In genomic region chr5:69091771-69092170, GRCh38 we compare ENCODE assay signal across 1 cellular context.
A peak's percentile ranks its signal among the peaks of the same experiment; 100 is the strongest.
TF ChIP-seq lines count a peak whose summit lies in the region.

No MANE protein-coding gene starts in this region.

TF ChIP-seq in K562, 482 proteins besides CTCF, POLR2A, EP300 and RAD21 (continued from another document and continues in another):
- TF ChIP-seq, protein P1, sequence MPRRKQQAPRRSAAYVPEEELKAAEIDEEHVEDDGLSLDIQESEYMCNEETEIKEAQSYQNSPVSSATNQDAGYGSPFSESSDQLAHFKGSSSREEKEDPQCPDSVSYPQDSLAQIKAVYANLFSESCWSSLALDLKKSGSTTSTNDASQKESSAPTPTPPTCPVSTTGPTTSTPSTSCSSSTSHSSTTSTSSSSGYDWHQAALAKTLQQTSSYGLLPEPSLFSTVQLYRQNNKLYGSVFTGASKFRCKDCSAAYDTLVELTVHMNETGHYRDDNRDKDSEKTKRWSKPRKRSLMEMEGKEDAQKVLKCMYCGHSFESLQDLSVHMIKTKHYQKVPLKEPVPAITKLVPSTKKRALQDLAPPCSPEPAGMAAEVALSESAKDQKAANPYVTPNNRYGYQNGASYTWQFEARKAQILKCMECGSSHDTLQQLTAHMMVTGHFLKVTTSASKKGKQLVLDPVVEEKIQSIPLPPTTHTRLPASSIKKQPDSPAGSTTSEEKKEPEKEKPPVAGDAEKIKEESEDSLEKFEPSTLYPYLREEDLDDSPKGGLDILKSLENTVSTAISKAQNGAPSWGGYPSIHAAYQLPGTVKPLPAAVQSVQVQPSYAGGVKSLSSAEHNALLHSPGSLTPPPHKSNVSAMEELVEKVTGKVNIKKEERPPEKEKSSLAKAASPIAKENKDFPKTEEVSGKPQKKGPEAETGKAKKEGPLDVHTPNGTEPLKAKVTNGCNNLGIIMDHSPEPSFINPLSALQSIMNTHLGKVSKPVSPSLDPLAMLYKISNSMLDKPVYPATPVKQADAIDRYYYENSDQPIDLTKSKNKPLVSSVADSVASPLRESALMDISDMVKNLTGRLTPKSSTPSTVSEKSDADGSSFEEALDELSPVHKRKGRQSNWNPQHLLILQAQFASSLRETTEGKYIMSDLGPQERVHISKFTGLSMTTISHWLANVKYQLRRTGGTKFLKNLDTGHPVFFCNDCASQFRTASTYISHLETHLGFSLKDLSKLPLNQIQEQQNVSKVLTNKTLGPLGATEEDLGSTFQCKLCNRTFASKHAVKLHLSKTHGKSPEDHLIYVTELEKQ (CRISPR knock-in tag; IDR thresholded peaks at IDR 0.05) = no peak
- TF ChIP-seq CBFB (CRISPR knock-in tag; IDR thresholded peaks at IDR 0.05) = no peak
- TF ChIP-seq CLOCK (CRISPR knock-in tag; IDR thresholded peaks at IDR 0.05; ENCODE audit: borderline replicate concordance) = no peak
- TF ChIP-seq IFI16 (CRISPR knock-in tag; IDR thresholded peaks at IDR 0.05) = 0 out of 2 replicates have a peak, but pooled peaks have one; percentile 14
- TF ChIP-seq KAT8 (IDR thresholded peaks at IDR 0.05; ENCODE audit: low read depth) = no peak
- TF ChIP-seq NEUROD1 (IDR thresholded peaks at IDR 0.05; ENCODE audit: borderline replicate concordance, low read depth, low read length, partially characterized antibody) = no peak
- TF ChIP-seq ADNP (tag; IDR thresholded peaks at IDR 0.05) = no peak
- peak; percentile 46; the same call in 1 of the 2 replicates for TF ChIP-seq ZNF668 (CRISPR knock-in tag; IDR thresholded peaks at IDR 0.05)
- no peak for TF ChIP-seq TRIM24 (IDR thresholded peaks at IDR 0.05)
- TF ChIP-seq HMGXB4 (CRISPR knock-in tag; IDR thresholded peaks at IDR 0.05) = no peak
- no peak; the same call in 1 of the 2 replicates for TF ChIP-seq HSF4 (CRISPR knock-in tag; IDR thresholded peaks at IDR 0.05; ENCODE audit: borderline replicate concordance)
- TF ChIP-seq, protein P2, sequence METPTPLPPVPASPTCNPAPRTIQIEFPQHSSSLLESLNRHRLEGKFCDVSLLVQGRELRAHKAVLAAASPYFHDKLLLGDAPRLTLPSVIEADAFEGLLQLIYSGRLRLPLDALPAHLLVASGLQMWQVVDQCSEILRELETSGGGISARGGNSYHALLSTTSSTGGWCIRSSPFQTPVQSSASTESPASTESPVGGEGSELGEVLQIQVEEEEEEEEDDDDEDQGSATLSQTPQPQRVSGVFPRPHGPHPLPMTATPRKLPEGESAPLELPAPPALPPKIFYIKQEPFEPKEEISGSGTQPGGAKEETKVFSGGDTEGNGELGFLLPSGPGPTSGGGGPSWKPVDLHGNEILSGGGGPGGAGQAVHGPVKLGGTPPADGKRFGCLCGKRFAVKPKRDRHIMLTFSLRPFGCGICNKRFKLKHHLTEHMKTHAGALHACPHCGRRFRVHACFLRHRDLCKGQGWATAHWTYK (CRISPR knock-in tag; IDR thresholded peaks at IDR 0.05) = peak; percentile 52; the same call in 1 of the 2 replicates
- peak; percentile 23; the same call in 1 of the 2 replicates for TF ChIP-seq ZKSCAN8 (CRISPR knock-in tag; IDR thresholded peaks at IDR 0.05)
- TF ChIP-seq ZNF212 (CRISPR knock-in tag; IDR thresholded peaks at IDR 0.05) = no peak
- TF ChIP-seq TEAD1 (CRISPR knock-in tag; IDR thresholded peaks at IDR 0.05) = 0 out of 4 replicates have a peak, but pooled peaks of 1 of the 2 experiments have one; percentile 16
- TF ChIP-seq, protein P3, sequence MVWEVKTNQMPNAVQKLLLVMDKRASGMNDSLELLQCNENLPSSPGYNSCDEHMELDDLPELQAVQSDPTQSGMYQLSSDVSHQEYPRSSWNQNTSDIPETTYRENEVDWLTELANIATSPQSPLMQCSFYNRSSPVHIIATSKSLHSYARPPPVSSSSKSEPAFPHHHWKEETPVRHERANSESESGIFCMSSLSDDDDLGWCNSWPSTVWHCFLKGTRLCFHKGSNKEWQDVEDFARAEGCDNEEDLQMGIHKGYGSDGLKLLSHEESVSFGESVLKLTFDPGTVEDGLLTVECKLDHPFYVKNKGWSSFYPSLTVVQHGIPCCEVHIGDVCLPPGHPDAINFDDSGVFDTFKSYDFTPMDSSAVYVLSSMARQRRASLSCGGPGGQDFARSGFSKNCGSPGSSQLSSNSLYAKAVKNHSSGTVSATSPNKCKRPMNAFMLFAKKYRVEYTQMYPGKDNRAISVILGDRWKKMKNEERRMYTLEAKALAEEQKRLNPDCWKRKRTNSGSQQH (CRISPR knock-in tag; IDR thresholded peaks at IDR 0.05) = no peak
- no peak for TF ChIP-seq ASH1L (IDR thresholded peaks at IDR 0.05; ENCODE audit: borderline replicate concordance, low read depth, partially characterized antibody)
- TF ChIP-seq, protein P4, sequence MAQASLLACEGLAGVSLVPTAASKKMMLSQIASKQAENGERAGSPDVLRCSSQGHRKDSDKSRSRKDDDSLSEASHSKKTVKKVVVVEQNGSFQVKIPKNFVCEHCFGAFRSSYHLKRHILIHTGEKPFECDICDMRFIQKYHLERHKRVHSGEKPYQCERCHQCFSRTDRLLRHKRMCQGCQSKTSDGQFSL (CRISPR knock-in tag; IDR thresholded peaks at IDR 0.05) = no peak
- TF ChIP-seq, protein P4 (tag; IDR thresholded peaks at IDR 0.05) = peak in 1 of 2 experiments; percentile 51; a peak in 1 of 4 replicates
- peak; percentile 82 for TF ChIP-seq PTRF (tag; IDR thresholded peaks at IDR 0.05)
- TF ChIP-seq NR2C1 (IDR thresholded peaks at IDR 0.05) = no peak
- peak; percentile 40; the same call in 1 of the 2 replicates for TF ChIP-seq NR2C1 (tag; IDR thresholded peaks at IDR 0.05)
- TF ChIP-seq, protein P5, sequence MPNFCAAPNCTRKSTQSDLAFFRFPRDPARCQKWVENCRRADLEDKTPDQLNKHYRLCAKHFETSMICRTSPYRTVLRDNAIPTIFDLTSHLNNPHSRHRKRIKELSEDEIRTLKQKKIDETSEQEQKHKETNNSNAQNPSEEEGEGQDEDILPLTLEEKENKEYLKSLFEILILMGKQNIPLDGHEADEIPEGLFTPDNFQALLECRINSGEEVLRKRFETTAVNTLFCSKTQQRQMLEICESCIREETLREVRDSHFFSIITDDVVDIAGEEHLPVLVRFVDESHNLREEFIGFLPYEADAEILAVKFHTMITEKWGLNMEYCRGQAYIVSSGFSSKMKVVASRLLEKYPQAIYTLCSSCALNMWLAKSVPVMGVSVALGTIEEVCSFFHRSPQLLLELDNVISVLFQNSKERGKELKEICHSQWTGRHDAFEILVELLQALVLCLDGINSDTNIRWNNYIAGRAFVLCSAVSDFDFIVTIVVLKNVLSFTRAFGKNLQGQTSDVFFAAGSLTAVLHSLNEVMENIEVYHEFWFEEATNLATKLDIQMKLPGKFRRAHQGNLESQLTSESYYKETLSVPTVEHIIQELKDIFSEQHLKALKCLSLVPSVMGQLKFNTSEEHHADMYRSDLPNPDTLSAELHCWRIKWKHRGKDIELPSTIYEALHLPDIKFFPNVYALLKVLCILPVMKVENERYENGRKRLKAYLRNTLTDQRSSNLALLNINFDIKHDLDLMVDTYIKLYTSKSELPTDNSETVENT (CRISPR knock-in tag; IDR thresholded peaks at IDR 0.05) = no peak
- TF ChIP-seq RBM14 (IDR thresholded peaks at IDR 0.05; ENCODE audit: borderline replicate concordance, insufficient read depth, low read depth, low read length) = no peak
- 0 out of 2 replicates have a peak, but pooled peaks have one; percentile 40 for TF ChIP-seq KLF6 (CRISPR knock-in tag; IDR thresholded peaks at IDR 0.05; ENCODE audit: borderline replicate concordance)
- no peak for TF ChIP-seq HDAC6 (IDR thresholded peaks at IDR 0.05; ENCODE audit: low read depth, low read length)
- no peak for TF ChIP-seq TRIM28 (IDR thresholded peaks at IDR 0.05)
- no peak for TF ChIP-seq GTF2F1 (IDR thresholded peaks at IDR 0.05; ENCODE audit: low read depth, low read length)
- no peak for TF ChIP-seq CREB1 (IDR thresholded peaks at IDR 0.05)
- no peak for TF ChIP-seq CREB1 (CRISPR knock-in tag; IDR thresholded peaks at IDR 0.05)
- TF ChIP-seq ZNF124 (CRISPR knock-in tag; IDR thresholded peaks at IDR 0.05) = no peak
- TF ChIP-seq ZEB2 (IDR thresholded peaks at IDR 0.05) = no peak
- TF ChIP-seq ZFPM2 (CRISPR knock-in tag; IDR thresholded peaks at IDR 0.05) = no peak
- TF ChIP-seq SAFB2 (IDR thresholded peaks at IDR 0.05; ENCODE audit: borderline replicate concordance, low read depth, low read length, severe bottlenecking) = no peak
- TF ChIP-seq DDX20 (tag; IDR thresholded peaks at IDR 0.05; ENCODE audit: low read depth) = peak; percentile 60; the same call in 1 of the 2 replicates
- TF ChIP-seq, protein P6, sequence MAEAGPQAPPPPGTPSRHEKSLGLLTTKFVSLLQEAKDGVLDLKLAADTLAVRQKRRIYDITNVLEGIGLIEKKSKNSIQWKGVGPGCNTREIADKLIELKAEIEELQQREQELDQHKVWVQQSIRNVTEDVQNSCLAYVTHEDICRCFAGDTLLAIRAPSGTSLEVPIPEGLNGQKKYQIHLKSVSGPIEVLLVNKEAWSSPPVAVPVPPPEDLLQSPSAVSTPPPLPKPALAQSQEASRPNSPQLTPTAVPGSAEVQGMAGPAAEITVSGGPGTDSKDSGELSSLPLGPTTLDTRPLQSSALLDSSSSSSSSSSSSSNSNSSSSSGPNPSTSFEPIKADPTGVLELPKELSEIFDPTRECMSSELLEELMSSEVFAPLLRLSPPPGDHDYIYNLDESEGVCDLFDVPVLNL (CRISPR knock-in tag; IDR thresholded peaks at IDR 0.05; ENCODE audit: low read depth) = no peak
- no peak for TF ChIP-seq MYBL2 (IDR thresholded peaks at IDR 0.05; ENCODE audit: low read depth)
- TF ChIP-seq MYBL2 (CRISPR knock-in tag; IDR thresholded peaks at IDR 0.05; ENCODE audit: borderline replicate concordance) = no peak
- 0 out of 2 replicates have a peak, but pooled peaks have one; percentile 61 for TF ChIP-seq ATF4 (CRISPR knock-in tag; IDR thresholded peaks at IDR 0.05)
- 0 out of 2 replicates have a peak, but pooled peaks have one; percentile 36 for TF ChIP-seq ZNF398 (CRISPR knock-in tag; IDR thresholded peaks at IDR 0.05)
- no peak for TF ChIP-seq HDGF (IDR thresholded peaks at IDR 0.05)
- peak; percentile 42 for TF ChIP-seq CXXC5 (CRISPR knock-in tag; IDR thresholded peaks at IDR 0.05)
- peak; percentile 74 for TF ChIP-seq ZNF41 (CRISPR knock-in tag; conservative IDR thresholded peaks at IDR 0.05)
- no peak for TF ChIP-seq ZNF699 (CRISPR knock-in tag; IDR thresholded peaks at IDR 0.05; ENCODE audit: insufficient replicate concordance)
- 0 out of 2 replicates have a peak, but pooled peaks have one; percentile 32 for TF ChIP-seq ZNF134 (CRISPR knock-in tag; conservative IDR thresholded peaks at IDR 0.05)
- TF ChIP-seq RFX5 (IDR thresholded peaks at IDR 0.05; ENCODE audit: low read depth, low read length) = no peak
- TF ChIP-seq ZNF239 (CRISPR knock-in tag; IDR thresholded peaks at IDR 0.05) = no peak
- TF ChIP-seq ZNF311 (CRISPR knock-in tag; IDR thresholded peaks at IDR 0.05) = peak; percentile 87
- TF ChIP-seq PTTG1 (tag; IDR thresholded peaks at IDR 0.05; ENCODE audit: low read depth) = peak; percentile 53; the same call in 1 of the 2 replicates
- TF ChIP-seq TBL1XR1 (IDR thresholded peaks at IDR 0.05; ENCODE audit: low read length in 2 of 2) = no peak
- TF ChIP-seq HMGN3 (IDR thresholded peaks at IDR 0.05; ENCODE audit: borderline replicate concordance, extremely low read depth, insufficient read length, low read depth, low read length) = no peak
- TF ChIP-seq GTF2A2 (tag; IDR thresholded peaks at IDR 0.05) = peak; percentile 70; the same call in 1 of the 2 replicates
